ENCODE assay signal across 1 cellular context in genomic region chr6:26403888-26404287, GRCh38.
TF ChIP-seq lines count a peak whose summit lies in the region.

No MANE protein-coding gene starts in this region.

TF ChIP-seq in IMR-90, 13 proteins besides CTCF, POLR2A, EP300 and RAD21:
- no peak for TF ChIP-seq MAZ (IDR thresholded peaks at IDR 0.05; ENCODE audit: borderline replicate concordance, low read depth, low read length)
- TF ChIP-seq CHD1 (IDR thresholded peaks at IDR 0.05; ENCODE audit: low read depth, low read length): no peak
- no peak for TF ChIP-seq FOS (IDR thresholded peaks at IDR 0.05; ENCODE audit: low read depth, low read length)
- no peak for TF ChIP-seq NFE2L2 (IDR thresholded peaks at IDR 0.05; ENCODE audit: low read depth, low read length)
- TF ChIP-seq BHLHE40 (IDR thresholded peaks at IDR 0.05; ENCODE audit: low read depth, low read length): no peak
- TF ChIP-seq RCOR1 (IDR thresholded peaks at IDR 0.05; ENCODE audit: insufficient replicate concordance, low read length): no peak
- TF ChIP-seq MXI1 (IDR thresholded peaks at IDR 0.05; ENCODE audit: borderline replicate concordance, low read depth, low read length): no peak
- no peak for TF ChIP-seq ELK1 (IDR thresholded peaks at IDR 0.05; ENCODE audit: borderline replicate concordance, low read depth, low read length)
- no peak for TF ChIP-seq CEBPB (IDR thresholded peaks at IDR 0.05; ENCODE audit: low read depth, low read length)
- TF ChIP-seq SMC3 (IDR thresholded peaks at IDR 0.05; ENCODE audit: low read depth, low read length): no peak
- TF ChIP-seq RFX5 (IDR thresholded peaks at IDR 0.05; ENCODE audit: low read depth, low read length): no peak
- no peak for TF ChIP-seq MAFK (IDR thresholded peaks at IDR 0.05; ENCODE audit: low read depth, low read length)
- no peak for TF ChIP-seq USF2 (IDR thresholded peaks at IDR 0.05; ENCODE audit: low read depth, low read length)
